Comparison of ENCODE assay signal across 20 cellular contexts in the genomic region with DNA sequence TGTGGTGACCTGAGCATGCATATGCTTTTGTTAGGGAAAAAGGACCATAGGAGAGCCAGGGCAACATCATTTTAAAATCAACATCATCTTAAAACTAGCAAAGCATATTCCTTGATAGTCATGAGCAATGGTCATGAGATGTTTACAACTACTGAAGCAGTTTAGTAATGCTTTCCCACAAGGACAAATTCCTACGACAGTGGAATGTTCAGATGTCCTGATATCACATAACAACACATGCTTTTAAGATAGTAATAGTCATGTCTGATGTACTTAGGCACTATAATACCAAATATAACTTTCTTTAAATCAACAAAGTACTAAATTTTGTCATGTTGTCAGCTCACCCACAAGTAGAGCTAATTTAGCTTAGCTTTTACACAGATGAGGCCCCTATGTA.
DNase-seq lines count a peak whose midpoint lies in the region; ATAC-seq and TF ChIP-seq lines count a peak whose summit lies in the region.
"Had no signal": no experiment of that assay in that cellular context is flagged by ENCODE, and none has a peak within 500 bp of the region (broad histone marks: within the 10 kb centered on the region; RNA-seq: fewer than 3 reads in every experiment).

No MANE protein-coding gene starts in this region.

- no peaks in the 10 kb centered on the region for H3K36me3 ChIP-seq in Panc1 (ENCODE audit: control insufficient read depth, insufficient read depth, low read length)
- H3K36me3 ChIP-seq: breast epithelium had no signal

- H3K4me3 ChIP-seq in Panc1 (ENCODE audit: low read depth in 2 of 2, low read length in 2 of 2) (no peak overlapping the region), fibroblast of pulmonary artery (replicated peaks; ENCODE audit: low read depth, low read length) (no peak overlapping the region), retinal pigment epithelial cell (ENCODE audit: low read length) (no peak overlapping the region)
- H3K4me3 ChIP-seq: breast epithelium, PC-9 had no signal

- intact Hi-C loops in Panc1 (cut with micrococcal nuclease; ENCODE audit: unreplicated experiment): no loop called here

- in situ Hi-C loops in Panc1 (cut with HindIII; ENCODE audit: low pct_unique_long_range_greater_than_20kb, low sequenced_read_pairs): no loop called here

- POLR2A ChIA-PET in Panc1 (lab: Charles Lee): no interaction called here

- H3K4me1 ChIP-seq in Panc1 (ENCODE audit: control insufficient read depth, insufficient read depth, low read length): no peaks in the 10 kb centered on the region
- H3K4me1 ChIP-seq: breast epithelium, parathyroid adenoma had no signal

- CTCF ChIA-PET in Panc1 (lab: Charles Lee): no interaction called here

- H3K27ac ChIP-seq in Panc1 (ENCODE audit: low read length): peak overlapping the region; percentile 34; the same call in 1 of the 2 replicates
- H3K27ac ChIP-seq: breast epithelium, HL-60, parathyroid adenoma, PC-9 had no signal

- no peak for ATAC-seq in Panc1
- ATAC-seq in GM19467 (IDR thresholded peaks at IDR 0.05; ENCODE audit: unreplicated experiment): no peak
- ATAC-seq: activated T-helper 17 cell treated with anti-CD3 and anti-CD28 coated beads, Interleukin-2, amount 50 U/mL, for 72 hours; left cardiac atrium; stimulated activated memory B cell treated with anti-CD40 and anti-IgM and Interleukin-4, amounts not matched to agents 10 μg/mL and 1 μg/mL and 100 μg/mL, for 72 hours; T-helper 17 cell had no signal

- no peaks in the 10 kb centered on the region for H3K9me3 ChIP-seq in Panc1 (ENCODE audit: control insufficient read depth, insufficient read depth, low read depth, low read length)
- H3K9me3 ChIP-seq: breast epithelium had no signal

- no peaks in the 10 kb centered on the region for H3K27me3 ChIP-seq in Panc1 (ENCODE audit: control insufficient read depth, insufficient read depth, low read length)
- H3K27me3 ChIP-seq: breast epithelium had no signal

- peak; percentile 74 for DNase-seq in EL
- no peak for DNase-seq in Panc1 (ENCODE audit: low read depth, low spot score)
- peak; percentile 76 for DNase-seq in fibroblast of pulmonary artery (ENCODE audit: low read depth)
- DNase-seq in retinal pigment epithelial cell (ENCODE audit: low read depth): peak; percentile 67
- DNase-seq in C1 segment of cervical spinal cord (lab: John Stamatoyannopoulos, UW): no peak
- DNase-seq in SIG-M5 treated with dmso at 0.1 percent for 504 hours (lab: John Stamatoyannopoulos, UW; ENCODE audit: unreplicated experiment): no peak
- DNase-seq: activated CD4-positive, alpha-beta T cell treated with anti-CD3 and anti-CD28 coated beads, Interleukin-2, amount 10 ng/mL, durations not matched to agents 24 days and 14 days; DND-41; glutamatergic neuron; left cardiac atrium; NCI-H1694 treated with DMSO at 0.1 percent for 48 hours; NCI-H2227 treated with DMSO at 0.1 percent for 48 hours; PC-9; T-helper 17 cell had no signal

- TF ChIP-seq CTCF in Panc1 (IDR thresholded peaks at IDR 0.05): no peak
- no peak for TF ChIP-seq CTCF in fibroblast of pulmonary artery (IDR thresholded peaks at IDR 0.05; ENCODE audit: low read length, missing control alignments)
- no peak for TF ChIP-seq CTCF in retinal pigment epithelial cell (conservative IDR thresholded peaks at IDR 0.05; ENCODE audit: low read depth, low read length)

- BruUV-seq in Panc1 (replicated peaks; lab: Mats Ljungman, UMichigan): no TSS peak

Comparison
In these comparisons a context has a peak if more than half of its experiments do, and no peak if none do; other contexts are left out.
1. DNase-seq: peak in EL (single experiment), fibroblast of pulmonary artery (single experiment) and retinal pigment epithelial cell (single experiment); none in Panc1 (single experiment), C1 segment of cervical spinal cord (0 of 14) and SIG-M5 treated with dmso at 0.1 percent for 504 hours (single experiment).